ENCODE assay signal across 1 cellular context in the genomic region with DNA sequence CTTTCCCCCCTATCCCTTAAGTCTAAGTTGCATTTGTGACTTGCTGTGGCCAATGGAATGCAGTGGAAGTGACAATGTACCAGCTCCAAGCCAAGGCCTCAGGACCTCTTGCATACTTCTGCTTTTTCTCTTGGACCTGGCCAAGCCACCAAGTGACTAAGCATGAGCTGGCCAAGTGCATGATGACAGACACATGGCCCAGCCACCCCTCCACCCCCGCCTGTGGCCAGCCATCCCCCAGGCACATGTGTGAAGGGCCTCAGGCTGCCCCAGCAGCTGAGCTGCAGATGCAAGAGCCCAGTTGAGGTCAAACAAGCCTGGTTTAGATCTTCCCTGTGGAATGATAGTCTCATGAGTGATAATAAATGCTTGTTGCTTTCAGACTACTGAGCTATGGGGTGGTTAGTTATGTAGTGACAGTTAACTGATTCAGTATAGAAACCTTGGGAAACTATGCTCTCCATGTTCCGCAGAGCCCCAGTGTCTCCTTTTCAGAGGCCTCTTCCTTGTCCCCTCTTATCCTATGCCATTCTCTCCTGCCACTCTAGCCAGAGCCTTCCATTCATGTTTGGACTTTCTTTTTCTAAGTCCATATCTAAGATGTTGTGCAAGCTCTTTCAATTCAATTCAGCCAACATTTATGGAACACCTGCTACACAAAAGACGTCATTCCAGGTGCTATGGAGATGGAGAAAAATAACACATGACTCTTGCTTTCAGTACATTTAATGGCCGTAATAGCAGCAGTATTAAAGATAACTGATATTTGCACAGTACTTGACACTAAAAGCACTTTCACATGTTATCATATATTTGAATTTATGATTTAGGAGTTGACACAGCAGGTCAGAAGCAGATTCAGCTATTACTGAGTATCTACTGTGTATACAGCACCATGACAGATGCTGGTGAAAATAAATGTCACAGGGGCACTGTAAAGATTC.
TF ChIP-seq lines count a peak whose summit lies in the region.

No MANE protein-coding gene starts in this region.

TF ChIP-seq in WTC11, 78 proteins besides CTCF, POLR2A, EP300 and RAD21 (continued from another document):
- TF ChIP-seq, protein P1, sequence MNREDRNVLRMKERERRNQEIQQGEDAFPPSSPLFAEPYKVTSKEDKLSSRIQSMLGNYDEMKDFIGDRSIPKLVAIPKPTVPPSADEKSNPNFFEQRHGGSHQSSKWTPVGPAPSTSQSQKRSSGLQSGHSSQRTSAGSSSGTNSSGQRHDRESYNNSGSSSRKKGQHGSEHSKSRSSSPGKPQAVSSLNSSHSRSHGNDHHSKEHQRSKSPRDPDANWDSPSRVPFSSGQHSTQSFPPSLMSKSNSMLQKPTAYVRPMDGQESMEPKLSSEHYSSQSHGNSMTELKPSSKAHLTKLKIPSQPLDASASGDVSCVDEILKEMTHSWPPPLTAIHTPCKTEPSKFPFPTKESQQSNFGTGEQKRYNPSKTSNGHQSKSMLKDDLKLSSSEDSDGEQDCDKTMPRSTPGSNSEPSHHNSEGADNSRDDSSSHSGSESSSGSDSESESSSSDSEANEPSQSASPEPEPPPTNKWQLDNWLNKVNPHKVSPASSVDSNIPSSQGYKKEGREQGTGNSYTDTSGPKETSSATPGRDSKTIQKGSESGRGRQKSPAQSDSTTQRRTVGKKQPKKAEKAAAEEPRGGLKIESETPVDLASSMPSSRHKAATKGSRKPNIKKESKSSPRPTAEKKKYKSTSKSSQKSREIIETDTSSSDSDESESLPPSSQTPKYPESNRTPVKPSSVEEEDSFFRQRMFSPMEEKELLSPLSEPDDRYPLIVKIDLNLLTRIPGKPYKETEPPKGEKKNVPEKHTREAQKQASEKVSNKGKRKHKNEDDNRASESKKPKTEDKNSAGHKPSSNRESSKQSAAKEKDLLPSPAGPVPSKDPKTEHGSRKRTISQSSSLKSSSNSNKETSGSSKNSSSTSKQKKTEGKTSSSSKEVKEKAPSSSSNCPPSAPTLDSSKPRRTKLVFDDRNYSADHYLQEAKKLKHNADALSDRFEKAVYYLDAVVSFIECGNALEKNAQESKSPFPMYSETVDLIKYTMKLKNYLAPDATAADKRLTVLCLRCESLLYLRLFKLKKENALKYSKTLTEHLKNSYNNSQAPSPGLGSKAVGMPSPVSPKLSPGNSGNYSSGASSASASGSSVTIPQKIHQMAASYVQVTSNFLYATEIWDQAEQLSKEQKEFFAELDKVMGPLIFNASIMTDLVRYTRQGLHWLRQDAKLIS (CRISPR knock-in tag; IDR thresholded peaks at IDR 0.05; ENCODE audit: borderline replicate concordance), result no peak
- no peak for TF ChIP-seq ZNF263 (CRISPR knock-in tag; IDR thresholded peaks at IDR 0.05; ENCODE audit: low read depth)
- no peak for TF ChIP-seq OVOL2 (CRISPR knock-in tag; IDR thresholded peaks at IDR 0.05; ENCODE audit: borderline replicate concordance)
- no peak for TF ChIP-seq SMAD3 (CRISPR knock-in tag; IDR thresholded peaks at IDR 0.05; ENCODE audit: borderline replicate concordance)
- no peak for TF ChIP-seq MXD4 (CRISPR knock-in tag; IDR thresholded peaks at IDR 0.05; ENCODE audit: borderline replicate concordance)
- no peak for TF ChIP-seq ERG (CRISPR knock-in tag; IDR thresholded peaks at IDR 0.05)
- no peak for TF ChIP-seq ZNF416 (CRISPR knock-in tag; IDR thresholded peaks at IDR 0.05)
- no peak for TF ChIP-seq SOX15 (CRISPR knock-in tag; IDR thresholded peaks at IDR 0.05)
- no peak for TF ChIP-seq ZNF425 (CRISPR knock-in tag; conservative IDR thresholded peaks at IDR 0.05)
- TF ChIP-seq HMGA2 (CRISPR knock-in tag; IDR thresholded peaks at IDR 0.05), result no peak
- TF ChIP-seq ARID4B (CRISPR knock-in tag; IDR thresholded peaks at IDR 0.05; ENCODE audit: borderline replicate concordance), result no peak
- no peak for TF ChIP-seq TEAD4 (CRISPR knock-in tag; IDR thresholded peaks at IDR 0.05)
- no peak for TF ChIP-seq NR3C1 (CRISPR knock-in tag; conservative IDR thresholded peaks at IDR 0.05; ENCODE audit: low read depth)
